Comparison of ENCODE assay signal across 24 cellular contexts in the genomic region with DNA sequence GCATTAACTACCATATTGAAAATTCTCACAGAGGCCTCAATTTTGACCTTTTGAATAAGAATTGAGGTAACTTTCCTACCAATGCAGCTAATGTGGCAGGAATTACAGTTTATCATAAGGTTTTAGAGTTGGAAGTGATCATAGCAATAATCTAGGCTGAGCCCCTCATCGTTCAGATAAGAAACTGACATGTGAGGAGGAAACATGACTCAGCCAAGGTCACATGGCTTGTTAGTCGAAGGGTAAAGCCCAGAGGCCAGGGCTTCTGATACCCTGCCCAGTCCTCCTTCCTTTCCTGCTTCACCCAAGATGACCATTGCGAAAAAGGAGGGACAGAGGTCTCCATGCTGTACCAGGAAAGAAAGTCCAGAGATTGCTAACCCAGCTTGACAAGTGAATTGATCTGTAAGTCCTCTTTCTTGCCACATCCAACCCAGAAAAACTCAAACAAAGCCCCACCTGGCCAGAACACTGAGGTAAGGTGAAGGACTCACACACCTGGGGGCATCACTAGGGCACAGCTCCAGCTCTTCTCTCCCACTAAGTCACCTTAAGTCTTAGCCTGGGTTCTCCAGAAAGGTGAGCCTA.
"Had no signal": no experiment of that assay in that cellular context is flagged by ENCODE, and none has a peak within 500 bp of the region (broad histone marks: within the 10 kb centered on the region; RNA-seq: fewer than 3 reads in every experiment).

No MANE protein-coding gene starts in this region.

- H3K4me3 Mint-ChIP-seq: activated CD8-positive, alpha-beta memory T cell treated with anti-CD3 and anti-CD28 coated beads, Interleukin-2, amount 10 ng/mL, durations not matched to agents 7 days and 5 days; activated naive CD4-positive, alpha-beta T cell treated with anti-CD3 and anti-CD28 coated beads for 36 hours; activated naive CD8-positive, alpha-beta T cell treated with anti-CD3 and anti-CD28 coated beads, Interleukin-2, amount 50 U/mL, for 24 hours; immature natural killer cell; nephron had no signal

- H3K36me3 ChIP-seq: ascending aorta, right atrium auricular region had no signal

- ATAC-seq: activated CD8-positive, alpha-beta memory T cell treated with anti-CD3 and anti-CD28 coated beads, Interleukin-2, amount 10 ng/mL, durations not matched to agents 7 days and 5 days; activated naive CD8-positive, alpha-beta T cell treated with anti-CD3 and anti-CD28 coated beads, Interleukin-2, amount 50 U/mL, for 24 hours; foreskin keratinocyte had no signal

- H3K4me3 ChIP-seq: ascending aorta, right atrium auricular region, skin epidermis had no signal

- H3K36me3 Mint-ChIP-seq: activated CD8-positive, alpha-beta memory T cell treated with anti-CD3 and anti-CD28 coated beads, Interleukin-2, amount 10 ng/mL, durations not matched to agents 7 days and 5 days; immature natural killer cell had no signal

- H3K27ac ChIP-seq: ascending aorta, foreskin keratinocyte, right atrium auricular region, skin epidermis, VCaP had no signal

- H3K27me3 Mint-ChIP-seq: activated CD8-positive, alpha-beta memory T cell treated with anti-CD3 and anti-CD28 coated beads, Interleukin-2, amount 10 ng/mL, durations not matched to agents 7 days and 5 days; progenitor cell of endocrine pancreas had no signal

- H3K9me3 Mint-ChIP-seq: activated naive CD4-positive, alpha-beta T cell treated with anti-CD3 and anti-CD28 coated beads for 36 hours; activated naive CD8-positive, alpha-beta T cell treated with anti-CD3 and anti-CD28 coated beads, Interleukin-2, amount 50 U/mL, for 24 hours; activated T-helper 2 cell treated with anti-CD3 and anti-CD28 coated beads, Interferon-gamma antibody, Interleukin-2, Interleukin-4, amounts not matched to agents 10 μg/mL and 5 μg/mL and 100 μg/mL, durations not matched to agents 14 hours and 24 hours and 36 hours; nephron had no signal

- H3K4me1 ChIP-seq: foreskin keratinocyte had no signal

- DNase-seq: activated CD4-positive, alpha-beta T cell treated with anti-CD3 and anti-CD28 coated beads for 1 hour; activated CD4-positive, alpha-beta T cell treated with anti-CD3 and anti-CD28 coated beads, Interleukin-2, amount 50 U/mL, for 48 hours; activated CD8-positive, alpha-beta memory T cell treated with anti-CD3 and anti-CD28 coated beads, Interleukin-2, amount 10 ng/mL, durations not matched to agents 7 days and 5 days; activated naive CD4-positive, alpha-beta T cell treated with anti-CD3 and anti-CD28 coated beads for 36 hours; activated naive CD8-positive, alpha-beta T cell treated with anti-CD3 and anti-CD28 coated beads, Interleukin-2, amount 50 U/mL, for 24 hours; activated T-cell treated with anti-CD3 and anti-CD28 coated beads, Interleukin-2, amount 50 U/mL, for 1 hour; foreskin keratinocyte; head of caudate nucleus; immature natural killer cell; stimulated activated CD4-positive, alpha-beta T cell treated with anti-CD3 and anti-CD28 coated beads, Interleukin-15, amount 100 ng/mL, for 24 hours; stimulated activated CD4-positive, alpha-beta T cell treated with anti-CD3 and anti-CD28 coated beads, Interleukin-4, amount 100 ng/mL, for 1 hour; stimulated activated CD8-positive, alpha-beta memory T cell treated with anti-CD3 and anti-CD28 coated beads, Interleukin-4, amount 100 ng/mL, for 48 hours; stimulated activated naive CD4-positive, alpha-beta T cell treated with Interleukin-2 at 50 U/mL for 16 hours; substantia nigra; T-helper 1 cell; T1000; trophoblast cell had no signal

- H3K9me3 ChIP-seq: ascending aorta, right atrium auricular region had no signal

- H3K27ac Mint-ChIP-seq: activated CD8-positive, alpha-beta memory T cell treated with anti-CD3 and anti-CD28 coated beads, Interleukin-2, amount 10 ng/mL, durations not matched to agents 7 days and 5 days; activated naive CD4-positive, alpha-beta T cell treated with anti-CD3 and anti-CD28 coated beads for 36 hours; activated naive CD8-positive, alpha-beta T cell treated with anti-CD3 and anti-CD28 coated beads, Interleukin-2, amount 50 U/mL, for 24 hours; activated T-helper 2 cell treated with anti-CD3 and anti-CD28 coated beads, Interferon-gamma antibody, Interleukin-2, Interleukin-4, amounts not matched to agents 10 μg/mL and 5 μg/mL and 100 μg/mL, durations not matched to agents 14 hours and 24 hours and 36 hours; immature natural killer cell; progenitor cell of endocrine pancreas had no signal

- H3K27me3 ChIP-seq: ascending aorta, foreskin keratinocyte, right atrium auricular region had no signal

- H3K4me1 Mint-ChIP-seq: activated CD8-positive, alpha-beta memory T cell treated with anti-CD3 and anti-CD28 coated beads, Interleukin-2, amount 10 ng/mL, durations not matched to agents 7 days and 5 days; activated naive CD8-positive, alpha-beta T cell treated with anti-CD3 and anti-CD28 coated beads, Interleukin-2, amount 50 U/mL, for 24 hours; immature natural killer cell had no signal
